Comparison of ENCODE assay signal across 9 cellular contexts in genomic region chr3:32340039-32340438, GRCh38. TPM values are rescaled to one million over a fixed set of nuclear protein-coding genes. Genes with fewer than 3 reads are reported as not detected.
DNase-seq lines count a peak whose midpoint lies in the region; ATAC-seq and TF ChIP-seq lines count a peak whose summit lies in the region.
"Had no signal": no experiment of that assay in that cellular context is flagged by ENCODE, and none has a peak within 500 bp of the region (broad histone marks: within the 10 kb centered on the region; RNA-seq: fewer than 3 reads in every experiment).

No MANE protein-coding gene starts in this region.

- H3K36me3 ChIP-seq in OCI-LY7 (ENCODE audit: insufficient read depth, low read length) (no peaks in the 10 kb centered on the region), liver (ENCODE audit: control insufficient read depth in 4 of 4, insufficient read depth in 3 of 4, low read depth in 1 of 4, low read length in 3 of 4) (no peaks in the 10 kb centered on the region)

- H3K9me3 Mint-ChIP-seq in HFFc6, result no peaks in the 10 kb centered on the region

- H3K27me3 ChIP-seq in liver (ENCODE audit: control insufficient read depth in 4 of 4, insufficient read depth in 4 of 4, low read length in 3 of 4), result no peaks in the 10 kb centered on the region
- H3K27me3 ChIP-seq: BLaER1 treated with 17β-estradiol and CSF1 and Interleukin-3, amounts not matched to agents 10 nM and 100 nM had no signal

- CTCF ChIA-PET in OCI-LY7 (lab: Charles Lee; ENCODE audit: unreplicated experiment), result no interaction called here

- no peak overlapping the region for H3K4me3 Mint-ChIP-seq in HFFc6

- no peak for ATAC-seq in HG03280 (IDR thresholded peaks at IDR 0.05; ENCODE audit: unreplicated experiment)
- no peak for ATAC-seq in HG02759 (IDR thresholded peaks at IDR 0.05; ENCODE audit: unreplicated experiment)

- H3K9ac ChIP-seq in liver (ENCODE audit: low read depth in 1 of 2, low read length in 2 of 2), result no peak overlapping the region

- no peaks in the 10 kb centered on the region for H3K9me2 ChIP-seq in OCI-LY7 (ENCODE audit: insufficient read depth, low read length)

- BruUV-seq in OCI-LY7 (replicated peaks; lab: Mats Ljungman, UMichigan), result no TSS peak

- H3K27me3 Mint-ChIP-seq in HFFc6 (ENCODE audit: insufficient read depth), result peaks cover 21% of the 10 kb centered on the region

- peak; percentile 66 for TF ChIP-seq CTCF in HFFc6 (IDR thresholded peaks at IDR 0.05)
- TF ChIP-seq CTCF in OCI-LY7 (conservative IDR thresholded peaks at IDR 0.05; ENCODE audit: low read length), result peak; percentile 77
- TF ChIP-seq CTCF in liver (IDR thresholded peaks at IDR 0.05; ENCODE audit: low read depth, low read length, missing input control), result peak; percentile 48

- intact Hi-C loops in OCI-LY7 (cut with micrococcal nuclease; ENCODE audit: unreplicated experiment), result loop anchor here (1.0 to 2.0 kb wide), 2 partner anchors 59 to 163 kb away; no protein-coding TSS in a partner anchor

- no peaks in the 10 kb centered on the region for H3K36me3 Mint-ChIP-seq in HFFc6 (ENCODE audit: low read depth)

- no peak overlapping the region for H3K27ac Mint-ChIP-seq in HFFc6

- DNase-seq in NCI-H1417 (lab: John Stamatoyannopoulos, UW), result peak in 2 of 3 experiments; percentile 16 to 75
- no peak for DNase-seq in NCI-H1417 treated with DMSO at 0.1 percent for 48 hours (lab: John Stamatoyannopoulos, UW)
- peak; percentile 28 for DNase-seq in HFFc6
- DNase-seq in OCI-LY7 (ENCODE audit: low spot score), result peak; percentile 64
- peak; percentile 87 for DNase-seq in cerebellar cortex (ENCODE audit: low spot score)

- 30% methylated on average over 6 of the region's 6 CpGs for WGBS in liver

- no peaks in the 10 kb centered on the region for H3K4me1 Mint-ChIP-seq in HFFc6 (ENCODE audit: low read depth)

- no peak overlapping the region for H3K4me2 ChIP-seq in OCI-LY7 (ENCODE audit: low read length)

- H3K9me3 ChIP-seq in OCI-LY7 (ENCODE audit: low read length), result no peaks in the 10 kb centered on the region
- no peaks in the 10 kb centered on the region for H3K9me3 ChIP-seq in liver (ENCODE audit: control insufficient read depth in 4 of 4, low read length in 3 of 4)
- H3K9me3 ChIP-seq: BLaER1 treated with 17β-estradiol and CSF1 and Interleukin-3, amounts not matched to agents 10 nM and 100 nM had no signal

- H2AFZ ChIP-seq in OCI-LY7 (ENCODE audit: low read length), result no peak overlapping the region

- TF ChIP-seq RAD21 in liver (IDR thresholded peaks at IDR 0.05), result peak; percentile 79 to 80

- no peaks in the 10 kb centered on the region for H3K79me2 ChIP-seq in OCI-LY7 (ENCODE audit: insufficient read depth, low read depth, low read length)

- H4K20me1 ChIP-seq in OCI-LY7 (ENCODE audit: insufficient read depth, low read length), result no peaks in the 10 kb centered on the region

- POLR2A ChIA-PET in OCI-LY7 (lab: Charles Lee), result interaction anchor here (0.6 kb wide), 1 partner anchor 115 kb away, joined by 5 read pairs; no protein-coding TSS in a partner anchor

- H3K27ac ChIP-seq in OCI-LY7 (ENCODE audit: low read depth, low read length, poor library complexity, severe bottlenecking), result no peak overlapping the region
- no peak overlapping the region for H3K27ac ChIP-seq in liver (ENCODE audit: low read depth in 1 of 2, low read length in 2 of 2)
- H3K27ac ChIP-seq: BLaER1 treated with 17β-estradiol and CSF1 and Interleukin-3, amounts not matched to agents 10 nM and 100 nM had no signal

- H3K4me1 ChIP-seq in OCI-LY7 (ENCODE audit: insufficient read depth, low read length, poor library complexity, severe bottlenecking) (no peaks in the 10 kb centered on the region), liver (ENCODE audit: control insufficient read depth in 4 of 4, insufficient read depth in 4 of 4, low read length in 3 of 4) (peaks cover 2 to 24% (median 16%) of the 10 kb centered on the region in 4 donors)

- no peak overlapping the region for H3K4me3 ChIP-seq in OCI-LY7 (ENCODE audit: low read depth, low read length, poor library complexity, severe bottlenecking)
- no peak overlapping the region for H3K4me3 ChIP-seq in liver (ENCODE audit: low read depth in 1 of 3, low read length in 3 of 3)
- H3K4me3 ChIP-seq: BLaER1 treated with 17β-estradiol and CSF1 and Interleukin-3, amounts not matched to agents 10 nM and 100 nM had no signal

TF ChIP-seq in liver, 16 proteins besides CTCF, POLR2A, EP300 and RAD21:
- peak in 1 of 2 donors; percentile 81 for TF ChIP-seq HNF4A (conservative IDR thresholded peaks at IDR 0.05)
- TF ChIP-seq RXRA (IDR thresholded peaks at IDR 0.05), result peak in 1 of 2 donors; percentile 57
- no peak for TF ChIP-seq EGR1 (IDR thresholded peaks at IDR 0.05; ENCODE audit: low read depth in 2 of 2)
- no peak for TF ChIP-seq NR2F2 (IDR thresholded peaks at IDR 0.05)
- no peak for TF ChIP-seq FOXA1 (IDR thresholded peaks at IDR 0.05)
- no peak for TF ChIP-seq ATF3 (IDR thresholded peaks at IDR 0.05)
- no peak for TF ChIP-seq GABPA (IDR thresholded peaks at IDR 0.05 in 1 of 2, conservative IDR thresholded peaks at IDR 0.05 in 1 of 2)
- no peak for TF ChIP-seq YY1 (IDR thresholded peaks at IDR 0.05)
- no peak for TF ChIP-seq SP1 (IDR thresholded peaks at IDR 0.05)
- TF ChIP-seq, protein P1, sequence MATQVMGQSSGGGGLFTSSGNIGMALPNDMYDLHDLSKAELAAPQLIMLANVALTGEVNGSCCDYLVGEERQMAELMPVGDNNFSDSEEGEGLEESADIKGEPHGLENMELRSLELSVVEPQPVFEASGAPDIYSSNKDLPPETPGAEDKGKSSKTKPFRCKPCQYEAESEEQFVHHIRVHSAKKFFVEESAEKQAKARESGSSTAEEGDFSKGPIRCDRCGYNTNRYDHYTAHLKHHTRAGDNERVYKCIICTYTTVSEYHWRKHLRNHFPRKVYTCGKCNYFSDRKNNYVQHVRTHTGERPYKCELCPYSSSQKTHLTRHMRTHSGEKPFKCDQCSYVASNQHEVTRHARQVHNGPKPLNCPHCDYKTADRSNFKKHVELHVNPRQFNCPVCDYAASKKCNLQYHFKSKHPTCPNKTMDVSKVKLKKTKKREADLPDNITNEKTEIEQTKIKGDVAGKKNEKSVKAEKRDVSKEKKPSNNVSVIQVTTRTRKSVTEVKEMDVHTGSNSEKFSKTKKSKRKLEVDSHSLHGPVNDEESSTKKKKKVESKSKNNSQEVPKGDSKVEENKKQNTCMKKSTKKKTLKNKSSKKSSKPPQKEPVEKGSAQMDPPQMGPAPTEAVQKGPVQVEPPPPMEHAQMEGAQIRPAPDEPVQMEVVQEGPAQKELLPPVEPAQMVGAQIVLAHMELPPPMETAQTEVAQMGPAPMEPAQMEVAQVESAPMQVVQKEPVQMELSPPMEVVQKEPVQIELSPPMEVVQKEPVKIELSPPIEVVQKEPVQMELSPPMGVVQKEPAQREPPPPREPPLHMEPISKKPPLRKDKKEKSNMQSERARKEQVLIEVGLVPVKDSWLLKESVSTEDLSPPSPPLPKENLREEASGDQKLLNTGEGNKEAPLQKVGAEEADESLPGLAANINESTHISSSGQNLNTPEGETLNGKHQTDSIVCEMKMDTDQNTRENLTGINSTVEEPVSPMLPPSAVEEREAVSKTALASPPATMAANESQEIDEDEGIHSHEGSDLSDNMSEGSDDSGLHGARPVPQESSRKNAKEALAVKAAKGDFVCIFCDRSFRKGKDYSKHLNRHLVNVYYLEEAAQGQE (IDR thresholded peaks at IDR 0.05), result no peak
- TF ChIP-seq TAF1 (conservative IDR thresholded peaks at IDR 0.05), result no peak
- TF ChIP-seq, protein P2, sequence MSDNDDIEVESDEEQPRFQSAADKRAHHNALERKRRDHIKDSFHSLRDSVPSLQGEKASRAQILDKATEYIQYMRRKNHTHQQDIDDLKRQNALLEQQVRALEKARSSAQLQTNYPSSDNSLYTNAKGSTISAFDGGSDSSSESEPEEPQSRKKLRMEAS (IDR thresholded peaks at IDR 0.05), result no peak
- TF ChIP-seq FOXA2 (IDR thresholded peaks at IDR 0.05), result peak; percentile 12
- TF ChIP-seq, protein P3, sequence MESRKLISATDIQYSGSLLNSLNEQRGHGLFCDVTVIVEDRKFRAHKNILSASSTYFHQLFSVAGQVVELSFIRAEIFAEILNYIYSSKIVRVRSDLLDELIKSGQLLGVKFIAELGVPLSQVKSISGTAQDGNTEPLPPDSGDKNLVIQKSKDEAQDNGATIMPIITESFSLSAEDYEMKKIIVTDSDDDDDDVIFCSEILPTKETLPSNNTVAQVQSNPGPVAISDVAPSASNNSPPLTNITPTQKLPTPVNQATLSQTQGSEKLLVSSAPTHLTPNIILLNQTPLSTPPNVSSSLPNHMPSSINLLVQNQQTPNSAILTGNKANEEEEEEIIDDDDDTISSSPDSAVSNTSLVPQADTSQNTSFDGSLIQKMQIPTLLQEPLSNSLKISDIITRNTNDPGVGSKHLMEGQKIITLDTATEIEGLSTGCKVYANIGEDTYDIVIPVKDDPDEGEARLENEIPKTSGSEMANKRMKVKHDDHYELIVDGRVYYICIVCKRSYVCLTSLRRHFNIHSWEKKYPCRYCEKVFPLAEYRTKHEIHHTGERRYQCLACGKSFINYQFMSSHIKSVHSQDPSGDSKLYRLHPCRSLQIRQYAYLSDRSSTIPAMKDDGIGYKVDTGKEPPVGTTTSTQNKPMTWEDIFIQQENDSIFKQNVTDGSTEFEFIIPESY (IDR thresholded peaks at IDR 0.05), result no peak
- TF ChIP-seq HNF4G (IDR thresholded peaks at IDR 0.05), result peak; percentile 21
- peak in 1 of 2 donors; percentile 34 for TF ChIP-seq JUND (IDR thresholded peaks at IDR 0.05)

RNA-seq across cellular contexts. Expression of gene CMTM7, which starts 51.6 kb away (rescaled TPM):
- 10 to 100 TPM; 10.1 to 17.7 (median 15.7) TPM for total RNA-seq in HFFc6 (2021; fragmentation: NEBNext Ultra II Directional; extraction: Animal tissue kit (Norgen Biotek cat#: 25700))
- 13.2 and 16.0 TPM in 2 replicates for total RNA-seq in OCI-LY7 (2014; rRNA removed; shearing (Covaris generic))
- 19.0 TPM in 2 replicates for total RNA-seq in OCI-LY7 (2022)
- 1 to 10 TPM; 3.6 to 4.3 TPM for total RNA-seq in liver
- 10 to 100 TPM in 1 of 2 donors, 1 to 10 TPM in 1; 4.0 to 20.3 TPM for polyA plus RNA-seq in liver
